In the genomic region with DNA sequence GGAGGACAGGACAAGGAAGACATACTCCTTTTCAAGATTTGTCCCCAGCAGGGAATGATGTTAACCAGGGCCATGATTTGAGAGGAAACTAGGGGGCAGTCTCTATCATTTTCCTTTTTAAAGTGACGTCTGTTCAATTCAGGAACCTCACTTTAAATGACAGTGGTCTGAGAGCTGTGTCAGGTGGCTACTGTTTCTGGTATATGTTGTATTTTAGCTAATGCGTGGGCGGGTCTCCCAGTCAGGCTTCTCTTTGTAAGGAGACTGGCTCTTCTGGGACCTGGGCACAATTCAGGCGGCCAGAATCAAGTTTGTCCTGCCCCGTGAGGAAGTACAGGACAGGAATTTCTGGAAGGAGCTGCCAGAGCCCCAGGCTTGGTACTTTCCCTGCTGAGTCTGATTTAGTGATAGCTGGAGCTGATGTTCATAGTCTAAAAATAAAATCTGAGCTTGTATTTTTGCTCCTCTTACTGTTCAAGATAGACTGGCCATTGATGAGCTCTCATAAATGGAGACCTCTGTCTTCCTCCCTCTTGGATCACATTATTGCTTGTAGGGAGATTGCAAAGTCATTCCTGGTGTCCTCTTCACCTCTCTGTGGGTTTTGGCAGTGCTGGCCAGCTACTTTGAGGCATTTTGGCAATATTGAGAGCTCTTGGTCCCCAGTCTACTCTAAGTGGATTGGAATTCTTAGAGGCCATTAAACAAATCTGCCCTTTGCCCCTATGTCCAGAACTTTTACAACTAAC, we compare ENCODE assay signal across 8 cellular contexts. TPM values are rescaled to one million over a fixed set of nuclear protein-coding genes. Genes with fewer than 3 reads are reported as not detected.
DNase-seq lines count a peak whose midpoint lies in the region; ATAC-seq and TF ChIP-seq lines count a peak whose summit lies in the region.

No MANE protein-coding gene starts in this region.

- peaks cover 42% of the 10 kb centered on the region for H3K4me1 Mint-ChIP-seq in activated CD4-positive, alpha-beta memory T cell treated with anti-CD3 and anti-CD28 coated beads for 36 hours (ENCODE audit: low read depth)
- peaks cover 24% of the 10 kb centered on the region for H3K4me1 Mint-ChIP-seq in activated CD4-positive, alpha-beta memory T cell treated with anti-CD3 and anti-CD28 coated beads, Interleukin-2, amount 10 ng/mL, durations not matched to agents 7 days and 5 days

- in situ Hi-C loops in transverse colon (cut with MboI; ENCODE audit: low pct_ligation_motif_present in 1 of 4, low pct_unique_long_range_greater_than_20kb in 1 of 4, low sequenced_read_pairs in 3 of 4) (no loop called here), KBM-7 (cut with MboI; ENCODE audit: low pct_unique_long_range_greater_than_20kb, low sequenced_read_pairs) (no loop called here)

- TF ChIP-seq EP300 in transverse colon (IDR thresholded peaks at IDR 0.05; ENCODE audit: low read depth): no peak

- TF ChIP-seq CTCF in body of pancreas (IDR thresholded peaks at IDR 0.05) (no peak), kidney epithelial cell (IDR thresholded peaks at IDR 0.05; ENCODE audit: insufficient read depth, low read length, poor library complexity, severe bottlenecking) (peak; percentile 8), transverse colon (IDR thresholded peaks at IDR 0.05) (no peak)

- H3K27ac ChIP-seq in body of pancreas: peak overlapping the region in 1 of 4 donors; percentile 8
- H3K27ac ChIP-seq in transverse colon: peak overlapping the region; percentile 76 to 88 (median 82)

- H3K36me3 Mint-ChIP-seq in activated CD4-positive, alpha-beta memory T cell treated with anti-CD3 and anti-CD28 coated beads for 36 hours: peaks cover 40% of the 10 kb centered on the region
- H3K36me3 Mint-ChIP-seq in activated CD4-positive, alpha-beta memory T cell treated with anti-CD3 and anti-CD28 coated beads, Interleukin-2, amount 10 ng/mL, durations not matched to agents 7 days and 5 days (ENCODE audit: low read depth): peaks cover 65% of the 10 kb centered on the region

- POLR2A ChIA-PET in activated CD4-positive, alpha-beta memory T cell treated with anti-CD3 and anti-CD28 coated beads for 36 hours (lab: Charles Lee): interaction anchor here (0.6 to 1.4 kb wide), 2 partner anchors 11 to 18 kb away, joined by 3 read pairs; no protein-coding TSS in a partner anchor
- POLR2A ChIA-PET in activated CD4-positive, alpha-beta memory T cell treated with anti-CD3 and anti-CD28 coated beads, Interleukin-2, amount 10 ng/mL, durations not matched to agents 7 days and 5 days (lab: Charles Lee): interaction anchor here (0.6 kb wide), 1 partner anchor 67 kb away, joined by 3 read pairs; no protein-coding TSS in a partner anchor

- H3K27me3 ChIP-seq in body of pancreas: no peaks in the 10 kb centered on the region
- no peaks in the 10 kb centered on the region for H3K27me3 ChIP-seq in kidney epithelial cell (ENCODE audit: control insufficient read depth, insufficient read depth, low read length)
- H3K27me3 ChIP-seq in transverse colon: no peaks in the 10 kb centered on the region

- TF ChIP-seq POLR2A in body of pancreas (IDR thresholded peaks at IDR 0.05): no peak
- no peak for TF ChIP-seq POLR2A in transverse colon (IDR thresholded peaks at IDR 0.05)

- H3K4me3 ChIP-seq in body of pancreas (no peak overlapping the region), kidney epithelial cell (ENCODE audit: low read depth, low read length) (no peak overlapping the region), transverse colon (no peak overlapping the region)

- H3K9me3 Mint-ChIP-seq in activated CD4-positive, alpha-beta memory T cell treated with anti-CD3 and anti-CD28 coated beads for 36 hours: no peaks in the 10 kb centered on the region
- H3K9me3 Mint-ChIP-seq in activated CD4-positive, alpha-beta memory T cell treated with anti-CD3 and anti-CD28 coated beads, Interleukin-2, amount 10 ng/mL, durations not matched to agents 7 days and 5 days: no peaks in the 10 kb centered on the region

- 75 to 86% methylated on average over 5 of the region's 5 CpGs for WGBS in body of pancreas, 2 donors
- 29 to 52% methylated on average over 2 to 5 of the region's 5 CpGs for WGBS in transverse colon (ENCODE audit: low coverage in 1 of 2), 2 donors

- H3K4me1 ChIP-seq in body of pancreas (peaks cover 8% of the 10 kb centered on the region), transverse colon (peaks cover 29 to 56% (median 50%) of the 10 kb centered on the region in 4 donors)

- no peaks in the 10 kb centered on the region for H3K9me3 ChIP-seq in body of pancreas
- no peaks in the 10 kb centered on the region for H3K9me3 ChIP-seq in transverse colon

- H3K27ac Mint-ChIP-seq in activated CD4-positive, alpha-beta memory T cell treated with anti-CD3 and anti-CD28 coated beads for 36 hours: peak overlapping the region; percentile 46
- no peak overlapping the region for H3K27ac Mint-ChIP-seq in activated CD4-positive, alpha-beta memory T cell treated with anti-CD3 and anti-CD28 coated beads, Interleukin-2, amount 10 ng/mL, durations not matched to agents 7 days and 5 days

- no peaks in the 10 kb centered on the region for H3K27me3 Mint-ChIP-seq in activated CD4-positive, alpha-beta memory T cell treated with anti-CD3 and anti-CD28 coated beads for 36 hours
- H3K27me3 Mint-ChIP-seq in activated CD4-positive, alpha-beta memory T cell treated with anti-CD3 and anti-CD28 coated beads, Interleukin-2, amount 10 ng/mL, durations not matched to agents 7 days and 5 days: no peaks in the 10 kb centered on the region

- CTCF ChIA-PET in activated CD4-positive, alpha-beta memory T cell treated with anti-CD3 and anti-CD28 coated beads for 36 hours (lab: Charles Lee): interaction anchor here (0.6 to 1.5 kb wide), 4 partner anchors 13 to 45 kb away, joined by 3 to 7 read pairs (median 4); no protein-coding TSS in a partner anchor
- CTCF ChIA-PET in activated CD4-positive, alpha-beta memory T cell treated with anti-CD3 and anti-CD28 coated beads, Interleukin-2, amount 10 ng/mL, durations not matched to agents 7 days and 5 days (lab: Charles Lee): interaction anchor here (0.7 to 1.5 kb wide), 2 partner anchors 12 to 45 kb away, joined by 3 read pairs; no protein-coding TSS in a partner anchor

- H3K36me3 ChIP-seq in body of pancreas (replicated peaks in 1 of 2; ENCODE audit: insufficient read depth in 1 of 2, low read depth in 2 of 2) (peaks cover 7 to 8% of the 10 kb centered on the region in 2 donors), kidney epithelial cell (ENCODE audit: control insufficient read depth, insufficient read depth, low read length) (peaks cover 2% of the 10 kb centered on the region), transverse colon (peaks cover 0 to 33% (median 12%) of the 10 kb centered on the region in 4 donors)

- no peak for DNase-seq in activated CD4-positive, alpha-beta memory T cell treated with anti-CD3 and anti-CD28 coated beads for 36 hours
- no peak for DNase-seq in activated CD4-positive, alpha-beta memory T cell treated with anti-CD3 and anti-CD28 coated beads, Interleukin-2, amount 10 ng/mL, durations not matched to agents 7 days and 5 days
- DNase-seq in body of pancreas (no peak), kidney epithelial cell (ENCODE audit: low read depth) (no peak), transverse colon (peak; percentile 48), NCI-H526 (lab: John Stamatoyannopoulos, UW) (no peak), KBM-7 (no peak)

- ATAC-seq in body of pancreas (peak; percentile 27), GM21526 (IDR thresholded peaks at IDR 0.05; ENCODE audit: low FRiP score, unreplicated experiment) (no peak)

- intact Hi-C loops in activated CD4-positive, alpha-beta memory T cell treated with anti-CD3 and anti-CD28 coated beads for 36 hours (cut with micrococcal nuclease): no loop called here
- intact Hi-C loops in body of pancreas (cut with DNase I): no loop called here
- intact Hi-C loops in transverse colon (cut with DNase I; ENCODE audit: low total_unique reads): no loop called here

- H3K4me3 Mint-ChIP-seq in activated CD4-positive, alpha-beta memory T cell treated with anti-CD3 and anti-CD28 coated beads for 36 hours: no peak overlapping the region
- no peak overlapping the region for H3K4me3 Mint-ChIP-seq in activated CD4-positive, alpha-beta memory T cell treated with anti-CD3 and anti-CD28 coated beads, Interleukin-2, amount 10 ng/mL, durations not matched to agents 7 days and 5 days

RNA-seq across cellular contexts. Expression of gene SQOR, which starts 25.6 kb away (rescaled TPM):
- total RNA-seq in activated CD4-positive, alpha-beta memory T cell treated with anti-CD3 and anti-CD28 coated beads for 36 hours: 100 to 1,000 TPM; 181 to 194 TPM
- total RNA-seq in activated CD4-positive, alpha-beta memory T cell treated with anti-CD3 and anti-CD28 coated beads, Interleukin-2, amount 10 ng/mL, durations not matched to agents 7 days and 5 days: 100 to 1,000 TPM; 139 to 142 TPM
- total RNA-seq in body of pancreas: 10 to 100 TPM; 15.8 to 41.8 TPM
- total RNA-seq in kidney epithelial cell: 46.2 and 47.9 TPM in 2 replicates
- total RNA-seq in transverse colon: 100 to 1,000 TPM; 106 to 377 (median 281) TPM
